ENCODE assay signal across 19 cellular contexts in the genomic region with DNA sequence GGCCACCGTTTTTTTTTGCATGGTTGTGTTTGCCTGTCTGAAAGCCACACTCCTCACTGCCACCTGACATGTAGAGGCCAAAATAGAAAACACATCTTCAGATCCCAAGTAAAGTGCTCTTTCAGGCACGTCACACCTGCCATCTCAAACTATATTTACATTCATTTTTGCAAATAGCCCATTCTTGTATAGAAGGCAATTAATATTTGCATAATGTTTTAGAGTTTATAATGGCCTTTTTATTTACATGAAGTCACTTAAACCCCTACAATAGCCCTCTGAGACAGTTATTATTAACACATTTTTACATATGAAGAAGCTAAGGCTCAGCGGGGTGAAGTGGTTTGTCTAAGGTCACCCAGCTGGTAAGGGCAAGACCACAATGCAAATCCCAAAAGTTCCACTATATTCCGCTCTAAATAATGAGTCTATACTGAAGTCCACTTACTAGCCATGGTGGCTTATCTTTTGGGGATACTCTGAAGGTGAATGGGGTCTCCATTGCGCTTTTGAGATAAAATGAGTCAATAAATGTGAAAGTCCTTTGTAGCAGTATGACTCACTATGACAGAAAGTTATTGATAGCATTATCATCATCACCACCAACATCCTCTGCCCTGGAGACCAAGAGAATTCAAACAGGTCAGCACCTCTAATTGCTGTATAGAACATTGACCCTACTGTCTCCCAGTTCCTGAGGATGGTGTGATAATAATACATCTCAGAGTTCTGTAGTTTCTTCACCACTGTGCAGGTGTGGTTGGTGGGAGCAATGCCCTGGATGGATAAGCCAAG.
DNase-seq lines count a peak whose midpoint lies in the region; ATAC-seq lines count a peak whose summit lies in the region.
"Had no signal": no experiment of that assay in that cellular context is flagged by ENCODE, and none has a peak within 500 bp of the region (broad histone marks: within the 10 kb centered on the region; RNA-seq: fewer than 3 reads in every experiment).

No MANE protein-coding gene starts in this region.

- H3K9me3 Mint-ChIP-seq in stimulated activated effector memory CD8-positive, alpha-beta T cell treated with anti-CD3 and anti-CD28 coated beads, Interleukin-12 subunit alpha, Interleukin-12 subunit beta, amount 100 ng/mL, for 72 hours, result no peaks in the 10 kb centered on the region
- H3K9me3 Mint-ChIP-seq: CD4-positive, alpha-beta T cell; endodermal cell; naive thymus-derived CD4-positive, alpha-beta T cell; T-helper 1 cell treated with Interleukin-12 subunit alpha and Interleukin-12 subunit beta and Interleukin-4 antibody, amounts not matched to agents 30 μg/mL and 1 μg/mL, for 36 hours had no signal

- no peak for DNase-seq in activated CD4-positive, CD25-positive, alpha-beta regulatory T cell treated with anti-CD3 and anti-CD28 coated beads, Interleukin-2, amount 50 U/mL, for 72 hours
- DNase-seq in NCI-H526 treated with DMSO at 0.1 percent for 48 hours (lab: John Stamatoyannopoulos, UW), result peak; percentile 77
- DNase-seq in stimulated activated effector memory CD8-positive, alpha-beta T cell treated with anti-CD3 and anti-CD28 coated beads, Interleukin-12 subunit alpha, Interleukin-12 subunit beta, amount 100 ng/mL, for 72 hours (ENCODE audit: low spot score in 2 of 2), result no peak
- DNase-seq in activated CD4-positive, alpha-beta T cell treated with anti-CD3 and anti-CD28 coated beads for 48 hours, result no peak
- DNase-seq in foreskin melanocyte, result no peak
- DNase-seq: activated CD4-positive, alpha-beta T cell treated with anti-CD3 and anti-CD28 coated beads for 36 hours; activated T-cell treated with anti-CD3 and anti-CD28 coated beads for 4 hours; CD4-positive, alpha-beta T cell; central memory CD4-positive, alpha-beta T cell; endodermal cell; GOT3; naive thymus-derived CD4-positive, alpha-beta T cell; NCI-H187 treated with DMSO at 0.1 percent for 48 hours; NCI-H82; psoas muscle had no signal

- H3K27ac Mint-ChIP-seq in stimulated activated effector memory CD8-positive, alpha-beta T cell treated with anti-CD3 and anti-CD28 coated beads, Interleukin-12 subunit alpha, Interleukin-12 subunit beta, amount 100 ng/mL, for 72 hours, result no peak overlapping the region
- H3K27ac Mint-ChIP-seq: activated CD4-positive, alpha-beta T cell treated with anti-CD3 and anti-CD28 coated beads for 36 hours; CD4-positive, alpha-beta T cell; endodermal cell; naive thymus-derived CD4-positive, alpha-beta T cell; T-helper 1 cell treated with Interleukin-12 subunit alpha and Interleukin-12 subunit beta and Interleukin-4 antibody, amounts not matched to agents 30 μg/mL and 1 μg/mL, for 36 hours had no signal

- H3K4me1 Mint-ChIP-seq in stimulated activated effector memory CD8-positive, alpha-beta T cell treated with anti-CD3 and anti-CD28 coated beads, Interleukin-12 subunit alpha, Interleukin-12 subunit beta, amount 100 ng/mL, for 72 hours, result peaks cover 18% of the 10 kb centered on the region
- H3K4me1 Mint-ChIP-seq: endodermal cell had no signal

- no peak overlapping the region for H3K4me3 Mint-ChIP-seq in stimulated activated effector memory CD8-positive, alpha-beta T cell treated with anti-CD3 and anti-CD28 coated beads, Interleukin-12 subunit alpha, Interleukin-12 subunit beta, amount 100 ng/mL, for 72 hours
- H3K4me3 Mint-ChIP-seq: activated CD4-positive, alpha-beta T cell treated with anti-CD3 and anti-CD28 coated beads for 36 hours; CD4-positive, alpha-beta T cell; endodermal cell; naive thymus-derived CD4-positive, alpha-beta T cell; T-helper 1 cell treated with Interleukin-12 subunit alpha and Interleukin-12 subunit beta and Interleukin-4 antibody, amounts not matched to agents 30 μg/mL and 1 μg/mL, for 36 hours had no signal

- peak; percentile 58 to 77 for ATAC-seq in activated CD4-positive, CD25-positive, alpha-beta regulatory T cell treated with anti-CD3 and anti-CD28 coated beads, Interleukin-2, amount 50 U/mL, for 24 hours
- ATAC-seq in HG02884 (IDR thresholded peaks at IDR 0.05; ENCODE audit: unreplicated experiment) (peak; percentile 44), HG03280 (IDR thresholded peaks at IDR 0.05; ENCODE audit: unreplicated experiment) (no peak)
- ATAC-seq in stimulated activated effector memory CD8-positive, alpha-beta T cell treated with anti-CD3 and anti-CD28 coated beads, Interleukin-12 subunit alpha, Interleukin-12 subunit beta, amount 100 ng/mL, for 72 hours, result peak; percentile 73
- ATAC-seq: activated CD4-positive, alpha-beta T cell treated with anti-CD3 and anti-CD28 coated beads for 36 hours; naive thymus-derived CD4-positive, alpha-beta T cell; psoas muscle had no signal

- no peaks in the 10 kb centered on the region for H3K36me3 Mint-ChIP-seq in stimulated activated effector memory CD8-positive, alpha-beta T cell treated with anti-CD3 and anti-CD28 coated beads, Interleukin-12 subunit alpha, Interleukin-12 subunit beta, amount 100 ng/mL, for 72 hours
